In the genomic region with DNA sequence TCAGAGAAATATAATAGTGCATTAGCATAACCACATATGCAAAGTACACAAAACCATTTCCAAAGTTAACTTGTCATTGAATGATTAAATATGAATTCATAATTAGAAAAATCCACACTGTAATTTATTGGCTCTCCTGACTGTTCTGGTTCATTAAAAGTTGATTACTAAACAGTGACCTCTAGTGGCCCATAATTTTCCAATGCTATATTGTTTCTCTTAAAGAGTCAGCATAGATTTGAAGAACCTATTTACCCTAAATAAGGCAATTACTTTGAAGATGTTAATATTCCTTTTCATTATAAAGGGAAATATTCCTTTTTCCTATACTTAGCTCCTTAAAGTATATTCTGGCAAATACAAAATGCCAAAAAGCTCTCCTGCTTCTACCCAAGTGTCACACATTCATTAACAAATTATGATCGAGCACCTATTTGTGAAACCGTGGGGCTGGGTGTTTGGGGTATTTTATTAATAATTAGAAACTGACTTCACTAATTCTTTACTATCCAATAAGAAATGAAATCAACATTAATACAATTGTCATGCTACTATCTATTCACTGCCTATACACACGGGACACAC, we compare ENCODE assay signal across 9 cellular contexts.
DNase-seq lines count a peak whose midpoint lies in the region; ATAC-seq and TF ChIP-seq lines count a peak whose summit lies in the region.
"Had no signal": no experiment of that assay in that cellular context is flagged by ENCODE, and none has a peak within 500 bp of the region (broad histone marks: within the 10 kb centered on the region; RNA-seq: fewer than 3 reads in every experiment).

No MANE protein-coding gene starts in this region.

- intact Hi-C loops in psoas muscle (cut with DNase I) = loop anchor here (5.0 to 10.0 kb wide), 3 partner anchors 342 to 379 kb away; no protein-coding TSS in a partner anchor
- intact Hi-C loops in activated T-helper 2 cell treated with anti-CD3 and anti-CD28 coated beads, Interferon-gamma antibody, Interleukin-2, Interleukin-4, amounts not matched to agents 10 μg/mL and 5 μg/mL and 100 μg/mL, durations not matched to agents 14 hours and 24 hours and 36 hours (cut with micrococcal nuclease) = loop anchor here (5.0 kb wide), 1 partner anchor 364 kb away; no protein-coding TSS in a partner anchor

- no peaks in the 10 kb centered on the region for H3K36me3 Mint-ChIP-seq in activated T-helper 2 cell treated with anti-CD3 and anti-CD28 coated beads, Interferon-gamma antibody, Interleukin-2, Interleukin-4, amounts not matched to agents 10 μg/mL and 5 μg/mL and 100 μg/mL, durations not matched to agents 14 hours and 24 hours and 36 hours (ENCODE audit: low read depth)
- H3K36me3 Mint-ChIP-seq: naive B cell had no signal

- no peaks in the 10 kb centered on the region for H3K36me3 ChIP-seq in psoas muscle (ENCODE audit: insufficient read depth in 1 of 2, low read depth in 1 of 2)

- no peak overlapping the region for H3K27ac ChIP-seq in psoas muscle

- no peak overlapping the region for H3K27ac Mint-ChIP-seq in activated T-helper 2 cell treated with anti-CD3 and anti-CD28 coated beads, Interferon-gamma antibody, Interleukin-2, Interleukin-4, amounts not matched to agents 10 μg/mL and 5 μg/mL and 100 μg/mL, durations not matched to agents 14 hours and 24 hours and 36 hours
- H3K27ac Mint-ChIP-seq: naive B cell had no signal

- H3K27me3 Mint-ChIP-seq in activated T-helper 2 cell treated with anti-CD3 and anti-CD28 coated beads, Interferon-gamma antibody, Interleukin-2, Interleukin-4, amounts not matched to agents 10 μg/mL and 5 μg/mL and 100 μg/mL, durations not matched to agents 14 hours and 24 hours and 36 hours (ENCODE audit: low read depth) = peaks cover 7% of the 10 kb centered on the region
- H3K27me3 Mint-ChIP-seq: naive B cell had no signal

- no peaks in the 10 kb centered on the region for H3K4me1 ChIP-seq in psoas muscle

- no peaks in the 10 kb centered on the region for H3K27me3 ChIP-seq in psoas muscle (ENCODE audit: insufficient read depth in 3 of 3, low read length in 2 of 3)

- no peaks in the 10 kb centered on the region for H3K9me3 Mint-ChIP-seq in activated T-helper 2 cell treated with anti-CD3 and anti-CD28 coated beads, Interferon-gamma antibody, Interleukin-2, Interleukin-4, amounts not matched to agents 10 μg/mL and 5 μg/mL and 100 μg/mL, durations not matched to agents 14 hours and 24 hours and 36 hours
- H3K9me3 Mint-ChIP-seq: naive B cell had no signal

- H3K4me3 ChIP-seq in fibroblast of villous mesenchyme (ENCODE audit: low read depth, low read length) (no peak overlapping the region), psoas muscle (no peak overlapping the region)

- H3K4me1 Mint-ChIP-seq in activated T-helper 2 cell treated with anti-CD3 and anti-CD28 coated beads, Interferon-gamma antibody, Interleukin-2, Interleukin-4, amounts not matched to agents 10 μg/mL and 5 μg/mL and 100 μg/mL, durations not matched to agents 14 hours and 24 hours and 36 hours (ENCODE audit: low read depth) = no peaks in the 10 kb centered on the region

- ATAC-seq in SK-N-SH treated with all-trans-retinoic acid at 6 μM for 48 hours (peak; percentile 88), psoas muscle (peak in 3 of 4 donors; percentile 40 to 80 (median 42)), GM21423 (IDR thresholded peaks at IDR 0.05; ENCODE audit: unreplicated experiment) (no peak), GM19328 (IDR thresholded peaks at IDR 0.05; ENCODE audit: unreplicated experiment) (no peak)

- 86 to 95% (median 87%) methylated on average over 3 of the region's 3 CpGs for WGBS in psoas muscle, 3 donors

- no peaks in the 10 kb centered on the region for H3K9me3 ChIP-seq in psoas muscle

- TF ChIP-seq CTCF in fibroblast of villous mesenchyme (IDR thresholded peaks at IDR 0.05; ENCODE audit: insufficient read depth, low read depth, low read length) (peak; percentile 57), psoas muscle (IDR thresholded peaks at IDR 0.05) (peak; percentile 75)

- no peak overlapping the region for H3K4me3 Mint-ChIP-seq in activated T-helper 2 cell treated with anti-CD3 and anti-CD28 coated beads, Interferon-gamma antibody, Interleukin-2, Interleukin-4, amounts not matched to agents 10 μg/mL and 5 μg/mL and 100 μg/mL, durations not matched to agents 14 hours and 24 hours and 36 hours (ENCODE audit: low read depth)
- H3K4me3 Mint-ChIP-seq: naive B cell had no signal

- DNase-seq in EL = peak; percentile 55
- peak; percentile 84 for DNase-seq in NAMALWA (ENCODE audit: low spot score)
- peak; percentile 67 for DNase-seq in fibroblast of villous mesenchyme (ENCODE audit: low read depth)
- no peak for DNase-seq in psoas muscle
- no peak for DNase-seq in activated T-helper 2 cell treated with anti-CD3 and anti-CD28 coated beads, Interferon-gamma antibody, Interleukin-2, Interleukin-4, amounts not matched to agents 10 μg/mL and 5 μg/mL and 100 μg/mL, durations not matched to agents 14 hours and 24 hours and 36 hours (ENCODE audit: low spot score)
- DNase-seq: naive B cell had no signal

TF ChIP-seq in SK-N-SH treated with all-trans-retinoic acid at 6 μM for 48 hours, 23 proteins besides CTCF, POLR2A, EP300 and RAD21 (continues in another document):
- no peak for TF ChIP-seq ESRRG (CRISPR knock-in tag; IDR thresholded peaks at IDR 0.05)
- TF ChIP-seq TOX (CRISPR knock-in tag; IDR thresholded peaks at IDR 0.05; ENCODE audit: borderline replicate concordance) = no peak
- TF ChIP-seq PATZ1 (CRISPR knock-in tag; IDR thresholded peaks at IDR 0.05; ENCODE audit: borderline replicate concordance) = no peak
- TF ChIP-seq SNAI2 (CRISPR knock-in tag; IDR thresholded peaks at IDR 0.05) = no peak
- TF ChIP-seq OSR1 (CRISPR knock-in tag; IDR thresholded peaks at IDR 0.05) = no peak
- no peak for TF ChIP-seq ARNTL (CRISPR knock-in tag; IDR thresholded peaks at IDR 0.05; ENCODE audit: borderline replicate concordance, low read depth)
- TF ChIP-seq, protein P1, sequence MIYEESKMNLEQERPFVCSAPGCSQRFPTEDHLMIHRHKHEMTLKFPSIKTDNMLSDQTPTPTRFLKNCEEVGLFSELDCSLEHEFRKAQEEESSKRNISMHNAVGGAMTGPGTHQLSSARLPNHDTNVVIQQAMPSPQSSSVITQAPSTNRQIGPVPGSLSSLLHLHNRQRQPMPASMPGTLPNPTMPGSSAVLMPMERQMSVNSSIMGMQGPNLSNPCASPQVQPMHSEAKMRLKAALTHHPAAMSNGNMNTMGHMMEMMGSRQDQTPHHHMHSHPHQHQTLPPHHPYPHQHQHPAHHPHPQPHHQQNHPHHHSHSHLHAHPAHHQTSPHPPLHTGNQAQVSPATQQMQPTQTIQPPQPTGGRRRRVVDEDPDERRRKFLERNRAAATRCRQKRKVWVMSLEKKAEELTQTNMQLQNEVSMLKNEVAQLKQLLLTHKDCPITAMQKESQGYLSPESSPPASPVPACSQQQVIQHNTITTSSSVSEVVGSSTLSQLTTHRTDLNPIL (CRISPR knock-in tag; IDR thresholded peaks at IDR 0.05; ENCODE audit: low read depth) = no peak
- no peak for TF ChIP-seq ZNF8 (CRISPR knock-in tag; IDR thresholded peaks at IDR 0.05)
- TF ChIP-seq ZC3H10 (CRISPR knock-in tag; IDR thresholded peaks at IDR 0.05) = no peak
- no peak for TF ChIP-seq RARB (CRISPR knock-in tag; IDR thresholded peaks at IDR 0.05)
- TF ChIP-seq, protein P2, sequence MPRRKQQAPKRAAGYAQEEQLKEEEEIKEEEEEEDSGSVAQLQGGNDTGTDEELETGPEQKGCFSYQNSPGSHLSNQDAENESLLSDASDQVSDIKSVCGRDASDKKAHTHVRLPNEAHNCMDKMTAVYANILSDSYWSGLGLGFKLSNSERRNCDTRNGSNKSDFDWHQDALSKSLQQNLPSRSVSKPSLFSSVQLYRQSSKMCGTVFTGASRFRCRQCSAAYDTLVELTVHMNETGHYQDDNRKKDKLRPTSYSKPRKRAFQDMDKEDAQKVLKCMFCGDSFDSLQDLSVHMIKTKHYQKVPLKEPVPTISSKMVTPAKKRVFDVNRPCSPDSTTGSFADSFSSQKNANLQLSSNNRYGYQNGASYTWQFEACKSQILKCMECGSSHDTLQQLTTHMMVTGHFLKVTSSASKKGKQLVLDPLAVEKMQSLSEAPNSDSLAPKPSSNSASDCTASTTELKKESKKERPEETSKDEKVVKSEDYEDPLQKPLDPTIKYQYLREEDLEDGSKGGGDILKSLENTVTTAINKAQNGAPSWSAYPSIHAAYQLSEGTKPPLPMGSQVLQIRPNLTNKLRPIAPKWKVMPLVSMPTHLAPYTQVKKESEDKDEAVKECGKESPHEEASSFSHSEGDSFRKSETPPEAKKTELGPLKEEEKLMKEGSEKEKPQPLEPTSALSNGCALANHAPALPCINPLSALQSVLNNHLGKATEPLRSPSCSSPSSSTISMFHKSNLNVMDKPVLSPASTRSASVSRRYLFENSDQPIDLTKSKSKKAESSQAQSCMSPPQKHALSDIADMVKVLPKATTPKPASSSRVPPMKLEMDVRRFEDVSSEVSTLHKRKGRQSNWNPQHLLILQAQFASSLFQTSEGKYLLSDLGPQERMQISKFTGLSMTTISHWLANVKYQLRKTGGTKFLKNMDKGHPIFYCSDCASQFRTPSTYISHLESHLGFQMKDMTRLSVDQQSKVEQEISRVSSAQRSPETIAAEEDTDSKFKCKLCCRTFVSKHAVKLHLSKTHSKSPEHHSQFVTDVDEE (CRISPR knock-in tag; IDR thresholded peaks at IDR 0.05) = no peak

Comparison
In these comparisons a context has a peak if more than half of its experiments do, and no peak if none do; other contexts are left out.
1. DNase-seq: peak in EL (single experiment), NAMALWA (single experiment) and fibroblast of villous mesenchyme (single experiment); none in psoas muscle (0 of 2) and activated T-helper 2 cell treated with anti-CD3 and anti-CD28 coated beads, Interferon-gamma antibody, Interleukin-2, Interleukin-4, amounts not matched to agents 10 μg/mL and 5 μg/mL and 100 μg/mL, durations not matched to agents 14 hours and 24 hours and 36 hours (single experiment).
2. ATAC-seq: peak in SK-N-SH treated with all-trans-retinoic acid at 6 μM for 48 hours (single experiment) and psoas muscle (3 of 4); none in GM21423 (single experiment) and GM19328 (single experiment).